8 cellular contexts compared by ENCODE assay signal in the genomic region with DNA sequence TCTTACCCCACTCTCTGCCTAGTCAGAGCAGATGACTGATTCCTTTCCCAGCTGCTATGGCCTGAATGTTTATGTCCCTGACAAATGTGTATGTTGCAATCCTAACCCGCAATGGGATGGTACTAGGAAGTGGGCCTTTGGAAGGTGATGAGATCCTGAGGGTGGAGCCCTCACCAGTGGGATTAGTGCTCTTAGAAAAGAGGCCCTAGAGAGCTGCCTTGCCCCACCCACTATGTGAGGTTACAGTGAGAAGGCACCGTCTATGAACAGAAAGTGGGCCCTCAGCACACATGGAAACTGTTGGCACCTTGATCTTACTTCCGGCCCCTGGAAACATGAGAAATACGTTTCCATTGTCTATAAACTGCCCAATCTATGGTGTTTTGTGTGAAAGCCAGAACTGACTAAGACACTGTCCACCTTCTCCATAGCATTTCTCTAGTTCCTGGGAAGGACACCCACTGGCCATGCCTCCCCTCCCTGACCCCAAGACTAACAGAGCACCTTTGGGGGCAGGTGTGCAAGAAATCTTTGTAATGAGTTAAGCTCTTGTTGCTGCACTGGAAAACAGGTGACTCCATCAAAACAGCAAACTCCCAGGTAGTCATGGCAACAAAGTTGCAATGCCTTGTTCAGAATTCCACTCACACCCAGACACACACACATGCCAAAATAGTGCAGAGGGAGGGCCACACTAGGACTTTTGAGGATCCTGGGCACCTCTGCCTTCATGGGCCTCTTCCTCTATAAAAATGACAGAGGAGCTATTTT. TPM values are rescaled to one million over a fixed set of nuclear protein-coding genes. Genes with fewer than 3 reads are reported as not detected.
DNase-seq lines count a peak whose midpoint lies in the region; ATAC-seq and TF ChIP-seq lines count a peak whose summit lies in the region.

No MANE protein-coding gene starts in this region.

- no peaks in the 10 kb centered on the region for H3K9me3 ChIP-seq in thyroid gland

- no peak for TF ChIP-seq POLR2A in thyroid gland (IDR thresholded peaks at IDR 0.05)

- H3K4me1 ChIP-seq in thyroid gland: no peaks in the 10 kb centered on the region

- ATAC-seq in GM19351 (IDR thresholded peaks at IDR 0.05; ENCODE audit: unreplicated experiment) (peak; percentile 55), HG02840 (IDR thresholded peaks at IDR 0.05; ENCODE audit: low FRiP score, unreplicated experiment) (no peak)

- H3K36me3 ChIP-seq in thyroid gland: no peaks in the 10 kb centered on the region

- no peak overlapping the region for H3K4me3 ChIP-seq in thyroid gland (replicated peaks in 1 of 3)

- H3K27ac ChIP-seq in thyroid gland: no peak overlapping the region

- intact Hi-C loops in thyroid gland (cut with DNase I): no loop called here

- TF ChIP-seq CTCF in thyroid gland (IDR thresholded peaks at IDR 0.05): no peak

- WGBS in thyroid gland, 2 donors: 85 to 87% methylated on average over 4 of the region's 4 CpGs

- TF ChIP-seq EP300 in Ishikawa (IDR thresholded peaks at IDR 0.05; ENCODE audit: borderline replicate concordance): 0 out of 2 replicates have a peak, but pooled peaks have one; percentile 13

- peak; percentile 16 for DNase-seq in activated T-cell treated with anti-CD3 and anti-CD28 coated beads for 4 hours
- DNase-seq in kidney tubule cell (ENCODE audit: low spot score): peak; percentile 82
- DNase-seq in ecto neural progenitor cell (ENCODE audit: low spot score): no peak
- DNase-seq in iPS-NIHi7 (ENCODE audit: extremely low spot score): no peak
- DNase-seq in thyroid gland: no peak

- TF ChIP-seq RAD21 in Ishikawa (IDR thresholded peaks at IDR 0.05; ENCODE audit: low read depth): no peak

- no peaks in the 10 kb centered on the region for H3K27me3 ChIP-seq in thyroid gland

TF ChIP-seq in Ishikawa, 13 proteins besides CTCF, POLR2A, EP300 and RAD21:
- no peak for TF ChIP-seq FOXM1 (IDR thresholded peaks at IDR 0.05; ENCODE audit: borderline replicate concordance, low read depth)
- TF ChIP-seq TCF12 (IDR thresholded peaks at IDR 0.05; ENCODE audit: low read depth): 0 out of 2 replicates have a peak, but pooled peaks have one; percentile 1
- 0 out of 2 replicates have a peak, but pooled peaks have one; percentile 18 for TF ChIP-seq MAX (IDR thresholded peaks at IDR 0.05)
- no peak for TF ChIP-seq TEAD4 (IDR thresholded peaks at IDR 0.05)
- no peak for TF ChIP-seq TAF1 (IDR thresholded peaks at IDR 0.05; ENCODE audit: low read depth)
- no peak for TF ChIP-seq YY1 (IDR thresholded peaks at IDR 0.05; ENCODE audit: low read depth)
- TF ChIP-seq, protein P1, sequence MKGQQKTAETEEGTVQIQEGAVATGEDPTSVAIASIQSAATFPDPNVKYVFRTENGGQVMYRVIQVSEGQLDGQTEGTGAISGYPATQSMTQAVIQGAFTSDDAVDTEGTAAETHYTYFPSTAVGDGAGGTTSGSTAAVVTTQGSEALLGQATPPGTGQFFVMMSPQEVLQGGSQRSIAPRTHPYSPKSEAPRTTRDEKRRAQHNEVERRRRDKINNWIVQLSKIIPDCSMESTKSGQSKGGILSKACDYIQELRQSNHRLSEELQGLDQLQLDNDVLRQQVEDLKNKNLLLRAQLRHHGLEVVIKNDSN (IDR thresholded peaks at IDR 0.05): no peak
- TF ChIP-seq ZBTB7A (IDR thresholded peaks at IDR 0.05; ENCODE audit: low read depth): no peak
- TF ChIP-seq EGR1 (IDR thresholded peaks at IDR 0.05): no peak
- no peak for TF ChIP-seq NFIC (IDR thresholded peaks at IDR 0.05)
- peak; percentile 75 for TF ChIP-seq CEBPB (IDR thresholded peaks at IDR 0.05)
- TF ChIP-seq CREB1 (IDR thresholded peaks at IDR 0.05; ENCODE audit: low read depth): no peak
- no peak for TF ChIP-seq REST (IDR thresholded peaks at IDR 0.05; ENCODE audit: low read depth)

RNA-seq across cellular contexts. Expression of gene GABRR2, which starts 16.2 kb away (rescaled TPM):
- total RNA-seq in thyroid gland: 1 to 10 TPM in 1 of 4 donors, under 1 TPM in 3; 0.42 to 2.1 (median 0.56) TPM

RNA-seq across cellular contexts. Expression of gene UBE2J1, which starts 53.7 kb away (rescaled TPM):
- total RNA-seq in thyroid gland: 10 to 100 TPM; 49.8 to 63.1 (median 51.9) TPM

Comparison
In these comparisons a context has a peak if more than half of its experiments do, and no peak if none do; other contexts are left out.
1. DNase-seq: peak in activated T-cell treated with anti-CD3 and anti-CD28 coated beads for 4 hours (single experiment) and kidney tubule cell (single experiment); none in ecto neural progenitor cell (single experiment), iPS-NIHi7 (single experiment) and thyroid gland (0 of 2).